23 cellular contexts compared by ENCODE assay signal in the genomic region with DNA sequence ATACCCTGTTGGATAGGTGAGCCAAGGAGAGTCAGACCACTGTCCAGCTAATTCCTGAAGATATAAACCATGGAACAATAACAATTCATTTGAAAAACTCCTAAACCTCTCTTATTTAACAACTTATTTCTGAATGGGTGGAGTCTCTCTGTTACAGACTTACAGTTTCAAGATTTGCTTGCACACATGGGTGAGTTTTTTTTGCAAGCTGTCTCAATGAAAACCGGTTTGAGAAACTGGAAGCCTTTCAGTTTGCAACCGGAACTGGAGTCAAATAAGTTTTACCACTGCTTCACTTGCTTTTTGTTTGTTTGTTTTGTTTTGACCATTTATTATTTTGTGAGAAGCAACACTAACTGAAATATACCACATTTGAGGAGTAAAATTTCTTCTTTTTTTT.
"Had no signal": no experiment of that assay in that cellular context is flagged by ENCODE, and none has a peak within 500 bp of the region (broad histone marks: within the 10 kb centered on the region; RNA-seq: fewer than 3 reads in every experiment).

No MANE protein-coding gene starts in this region.

- H3K27ac ChIP-seq: left lung, lower lobe of right lung, neural progenitor cell, neutrophil, parathyroid adenoma, right atrium auricular region, right lobe of liver, stomach, testis, thyroid gland, transverse colon, upper lobe of left lung, vagina had no signal

- H3K27ac Mint-ChIP-seq: naive B cell; natural killer cell; nephron progenitor cell; stimulated activated naive B cell treated with anti-CD40 and anti-IgM and Interleukin-4, amounts not matched to agents 10 μg/mL and 1 μg/mL and 100 μg/mL, for 72 hours had no signal

- H3K36me3 Mint-ChIP-seq: naive B cell; neural progenitor cell; stimulated activated naive B cell treated with anti-CD40 and anti-IgM and Interleukin-4, amounts not matched to agents 10 μg/mL and 1 μg/mL and 100 μg/mL, for 72 hours had no signal

- H3K4me1 Mint-ChIP-seq: naive B cell; natural killer cell; nephron progenitor cell; stimulated activated naive B cell treated with anti-CD40 and anti-IgM and Interleukin-4, amounts not matched to agents 10 μg/mL and 1 μg/mL and 100 μg/mL, for 72 hours had no signal

- H3K4me3 Mint-ChIP-seq: naive B cell; natural killer cell; nephron progenitor cell; neural progenitor cell; stimulated activated naive B cell treated with anti-CD40 and anti-IgM and Interleukin-4, amounts not matched to agents 10 μg/mL and 1 μg/mL and 100 μg/mL, for 72 hours had no signal

- DNase-seq: hippocampal formation; left cardiac atrium; left lung; lower lobe of right lung; naive B cell; natural killer cell; occipital lobe; right lobe of liver; stimulated activated CD4-positive, alpha-beta T cell treated with anti-CD3 and anti-CD28 coated beads, Interleukin-1b, Interleukin-23, amount 100 ng/mL, for 48 hours; stimulated activated CD4-positive, alpha-beta T cell treated with anti-CD3 and anti-CD28 coated beads, Interleukin-2, amount 100 ng/mL, for 48 hours; stimulated activated naive CD8-positive, alpha-beta T cell treated with anti-CD3 and anti-CD28 coated beads, Interleukin-15, Interleukin-2, amounts not matched to agents 100 U/mL and 50 U/mL, for 24 hours; stomach; transverse colon; upper lobe of left lung had no signal

- ATAC-seq: natural killer cell; stimulated activated naive CD8-positive, alpha-beta T cell treated with anti-CD3 and anti-CD28 coated beads, Interleukin-15, Interleukin-2, amounts not matched to agents 100 U/mL and 50 U/mL, for 24 hours had no signal

- H3K27me3 Mint-ChIP-seq: naive B cell had no signal

- H3K9me3 Mint-ChIP-seq: naive B cell; nephron progenitor cell; neural progenitor cell; stimulated activated naive B cell treated with anti-CD40 and anti-IgM and Interleukin-4, amounts not matched to agents 10 μg/mL and 1 μg/mL and 100 μg/mL, for 72 hours had no signal
